10 cellular contexts compared by ENCODE assay signal in genomic region chr9:131274674-131275331, GRCh38. TPM values are rescaled to one million over a fixed set of nuclear protein-coding genes. Genes with fewer than 3 reads are reported as not detected.
DNase-seq lines count a peak whose midpoint lies in the region; ATAC-seq and TF ChIP-seq lines count a peak whose summit lies in the region.
"Had no signal": no experiment of that assay in that cellular context is flagged by ENCODE, and none has a peak within 500 bp of the region (broad histone marks: within the 10 kb centered on the region; RNA-seq: fewer than 3 reads in every experiment).

No MANE protein-coding gene starts in this region.

- 77% methylated on average over 15 of the region's 18 CpGs for WGBS in suprapubic skin

- intact Hi-C loops in activated CD4-positive, alpha-beta memory T cell treated with anti-CD3 and anti-CD28 coated beads for 36 hours (cut with micrococcal nuclease) = loop anchor here (1.0 to 5.0 kb wide), 7 partner anchors 23 to 457 kb away; partner anchors contain the start of genes NUP214 and POMT1

- H3K27ac ChIP-seq in suprapubic skin = peak overlapping the region; percentile 65

- ATAC-seq in GM18907 (IDR thresholded peaks at IDR 0.05; ENCODE audit: unreplicated experiment) (no peak), GM21576 (IDR thresholded peaks at IDR 0.05; ENCODE audit: unreplicated experiment) (no peak)

- H3K36me3 ChIP-seq in suprapubic skin = no peaks in the 10 kb centered on the region

- DNase-seq in activated CD4-positive, alpha-beta T cell treated with anti-CD3 and anti-CD28 coated beads for 48 hours = peak; percentile 49
- no peak for DNase-seq in activated CD4-positive, alpha-beta T cell treated with anti-CD3 and anti-CD28 coated beads, Interleukin-2, amount 50 U/mL, for 4 hours
- DNase-seq in activated CD4-positive, alpha-beta memory T cell treated with anti-CD3 and anti-CD28 coated beads for 36 hours = peak; percentile 58
- DNase-seq in immature natural killer cell = peak; percentile 39 to 44 (median 42)
- no peak for DNase-seq in suprapubic skin (ENCODE audit: low spot score in 2 of 2)
- DNase-seq in NCI-H1092 treated with DMSO at 0.1 percent for 48 hours (lab: John Stamatoyannopoulos, UW) = no peak
- DNase-seq: NCI-H526 had no signal

- H3K4me3 ChIP-seq in suprapubic skin = peak overlapping the region; percentile 70

- peaks cover 19% of the 10 kb centered on the region for H3K4me1 ChIP-seq in suprapubic skin

- TF ChIP-seq POLR2A in suprapubic skin (IDR thresholded peaks at IDR 0.05) = no peak

- peak overlapping the region; percentile 99 for H3K4me3 Mint-ChIP-seq in activated CD4-positive, alpha-beta memory T cell treated with anti-CD3 and anti-CD28 coated beads for 36 hours
- H3K4me3 Mint-ChIP-seq in immature natural killer cell = peak overlapping the region; percentile 91 to 100 (median 100)

- peaks cover 48% of the 10 kb centered on the region for H3K36me3 Mint-ChIP-seq in activated CD4-positive, alpha-beta memory T cell treated with anti-CD3 and anti-CD28 coated beads for 36 hours
- peaks cover 4 to 5% (median 4%) of the 10 kb centered on the region in 3 donors for H3K36me3 Mint-ChIP-seq in immature natural killer cell

- TF ChIP-seq CTCF in suprapubic skin (IDR thresholded peaks at IDR 0.05) = no peak

- no peaks in the 10 kb centered on the region for H3K9me3 Mint-ChIP-seq in activated CD4-positive, alpha-beta memory T cell treated with anti-CD3 and anti-CD28 coated beads for 36 hours
- H3K9me3 Mint-ChIP-seq in immature natural killer cell = no peaks in the 10 kb centered on the region
- H3K9me3 Mint-ChIP-seq: H9 had no signal

- TF ChIP-seq EP300 in suprapubic skin (IDR thresholded peaks at IDR 0.05) = no peak

- POLR2A ChIA-PET in activated CD4-positive, alpha-beta memory T cell treated with anti-CD3 and anti-CD28 coated beads for 36 hours (lab: Charles Lee) = interaction anchor here (1.0 to 11.6 kb wide), 4 partner anchors 8 to 226 kb away, joined by 4 to 180 read pairs (median 6); partner anchors contain the start of gene NUP214

- peaks cover 36% of the 10 kb centered on the region for H3K4me1 Mint-ChIP-seq in activated CD4-positive, alpha-beta memory T cell treated with anti-CD3 and anti-CD28 coated beads for 36 hours (ENCODE audit: low read depth)
- peaks cover 59 to 64% of the 10 kb centered on the region in 2 donors for H3K4me1 Mint-ChIP-seq in immature natural killer cell

- CTCF ChIA-PET in activated CD4-positive, alpha-beta memory T cell treated with anti-CD3 and anti-CD28 coated beads for 36 hours (lab: Charles Lee) = interaction anchor here (1.1 to 11.5 kb wide), 5 partner anchors 14 to 96 kb away, joined by 3 to 109 read pairs (median 3); partner anchors contain the start of gene PLPP7

- H3K27ac Mint-ChIP-seq in activated CD4-positive, alpha-beta memory T cell treated with anti-CD3 and anti-CD28 coated beads for 36 hours = peak overlapping the region; percentile 97
- H3K27ac Mint-ChIP-seq in immature natural killer cell = peak overlapping the region; percentile 88 to 99 (median 96)

- no peaks in the 10 kb centered on the region for H3K9me3 ChIP-seq in suprapubic skin

- H3K27me3 ChIP-seq in suprapubic skin = peaks cover 7% of the 10 kb centered on the region

- H3K27me3 Mint-ChIP-seq in activated CD4-positive, alpha-beta memory T cell treated with anti-CD3 and anti-CD28 coated beads for 36 hours = no peaks in the 10 kb centered on the region
- peaks cover 0 to 22% (median 3%) of the 10 kb centered on the region in 3 donors for H3K27me3 Mint-ChIP-seq in immature natural killer cell (ENCODE audit: low read depth in 3 of 3)

RNA-seq across cellular contexts. Expression of gene FAM78A, which starts 1.5 kb away (rescaled TPM):
- 10 to 100 TPM; 34.0 to 36.2 TPM for total RNA-seq in activated CD4-positive, alpha-beta memory T cell treated with anti-CD3 and anti-CD28 coated beads for 36 hours
- 10 to 100 TPM in 1 of 3 donors, 1 to 10 TPM in 2; 5.0 to 20.8 (median 7.5) TPM for polyA plus RNA-seq in immature natural killer cell
- total RNA-seq in suprapubic skin = 1 to 10 TPM in 3 of 4 donors, under 1 TPM in 1; 0.81 to 2.0 (median 1.3) TPM

RNA-seq across cellular contexts. Expression of gene PLPP7, which starts 14.7 kb away (rescaled TPM):
- not detected for total RNA-seq in activated CD4-positive, alpha-beta memory T cell treated with anti-CD3 and anti-CD28 coated beads for 36 hours
- polyA plus RNA-seq in immature natural killer cell = 1 to 10 TPM in 2 of 3 donors, under 1 TPM in 1; 0.44 to 1.4 (median 1.2) TPM
- total RNA-seq in suprapubic skin = 1 to 10 TPM in 1 of 4 donors, under 1 TPM in 3; 0.80 to 1.1 (median 0.92) TPM

Comparison
In these comparisons a context has a peak if more than half of its experiments do, and no peak if none do; other contexts are left out.
1. DNase-seq: peak in activated CD4-positive, alpha-beta T cell treated with anti-CD3 and anti-CD28 coated beads for 48 hours (single experiment), activated CD4-positive, alpha-beta memory T cell treated with anti-CD3 and anti-CD28 coated beads for 36 hours (single experiment) and immature natural killer cell (3 of 3); none in activated CD4-positive, alpha-beta T cell treated with anti-CD3 and anti-CD28 coated beads, Interleukin-2, amount 50 U/mL, for 4 hours (0 of 2), suprapubic skin (0 of 2) and NCI-H1092 treated with DMSO at 0.1 percent for 48 hours (single experiment).
2. RNA of gene FAM78A, which starts 1.5 kb away (total RNA-seq): 34.0 to 36.2 TPM in activated CD4-positive, alpha-beta memory T cell treated with anti-CD3 and anti-CD28 coated beads for 36 hours; 0.81 to 2.0 TPM in suprapubic skin; every median in the first group is over 10 times any median in the second.